ENCODE assay signal across 8 cellular contexts in the genomic region with DNA sequence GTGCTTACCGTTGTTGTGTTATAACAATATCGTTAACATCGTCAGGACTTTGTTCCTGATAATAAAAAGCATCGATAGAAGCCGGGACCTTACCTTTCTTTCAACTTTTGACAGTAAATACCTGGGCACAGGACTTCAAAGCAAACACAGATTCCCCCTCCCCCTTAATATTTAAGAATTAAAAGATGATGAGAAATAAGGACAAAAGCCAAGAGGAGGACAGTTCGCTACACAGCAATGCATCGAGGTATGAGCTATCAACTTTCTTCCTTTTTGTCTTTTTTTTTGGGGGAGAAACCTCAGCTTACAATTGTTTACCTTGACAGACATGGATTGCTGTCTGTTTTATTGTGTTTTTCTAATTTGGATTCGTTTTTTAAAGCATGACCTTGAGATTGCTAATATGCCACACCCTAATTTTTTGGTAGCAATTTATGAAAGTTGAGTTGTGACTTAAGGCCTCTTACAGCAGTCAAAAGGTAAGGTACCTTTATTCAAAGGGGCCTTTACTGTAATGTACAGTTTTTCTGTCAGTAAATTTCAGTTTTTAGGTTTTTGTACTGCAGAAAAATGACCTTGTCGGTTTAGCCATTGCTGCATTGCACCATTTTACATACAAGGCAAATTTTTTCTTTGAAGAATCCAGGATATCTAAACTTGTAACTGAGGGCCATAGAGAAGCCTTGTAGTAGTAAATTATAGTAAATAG. TPM values are rescaled to one million over a fixed set of nuclear protein-coding genes. Genes with fewer than 3 reads are reported as not detected.
A peak's percentile ranks its signal among the peaks of the same experiment; 100 is the strongest.
DNase-seq lines count a peak whose midpoint lies in the region; ATAC-seq and TF ChIP-seq lines count a peak whose summit lies in the region.

No MANE protein-coding gene starts in this region.

- peaks cover 58% of the 10 kb centered on the region for H3K4me1 Mint-ChIP-seq in activated naive CD8-positive, alpha-beta T cell (ENCODE audit: low read depth)

- DNase-seq in left ventricle myocardium inferior (no peak), left ventricle myocardium superior (no peak), kidney epithelial cell (ENCODE audit: low read depth) (no peak)
- no peak for DNase-seq in stimulated activated CD4-positive, alpha-beta T cell treated with anti-CD3 and anti-CD28 coated beads, Interleukin-4, amount 100 ng/mL, for 24 hours

- intact Hi-C loops in left ventricle myocardium inferior (cut with micrococcal nuclease) (loop anchor here (2.0 to 5.0 kb wide), 2 partner anchors 16 to 89 kb away; no protein-coding TSS in a partner anchor), left ventricle myocardium superior (cut with micrococcal nuclease) (no loop called here)

- ATAC-seq in left ventricle myocardium superior (no peak), HG03342 (IDR thresholded peaks at IDR 0.05; ENCODE audit: unreplicated experiment) (no peak), GM18861 (IDR thresholded peaks at IDR 0.05; ENCODE audit: unreplicated experiment) (no peak)

- peak overlapping the region; percentile 95 for H3K27ac ChIP-seq in left ventricle myocardium inferior (replicated peaks)
- H3K27ac ChIP-seq in temporal lobe (ENCODE audit: low read depth, low read length) = peak overlapping the region; percentile 92

- TF ChIP-seq CTCF in left ventricle myocardium inferior (IDR thresholded peaks at IDR 0.05; ENCODE audit: borderline replicate concordance) (no peak), kidney epithelial cell (IDR thresholded peaks at IDR 0.05; ENCODE audit: insufficient read depth, low read length, poor library complexity, severe bottlenecking) (no peak)

- H3K4me1 ChIP-seq in left ventricle myocardium inferior = peaks cover 89% of the 10 kb centered on the region

- H3K9me3 ChIP-seq in left ventricle myocardium inferior (replicated peaks) = no peaks in the 10 kb centered on the region

- H3K36me3 ChIP-seq in left ventricle myocardium inferior = peaks cover 21% of the 10 kb centered on the region
- no peaks in the 10 kb centered on the region for H3K36me3 ChIP-seq in kidney epithelial cell (ENCODE audit: control insufficient read depth, insufficient read depth, low read length)

- peaks cover 12% of the 10 kb centered on the region for H3K9me3 Mint-ChIP-seq in activated naive CD8-positive, alpha-beta T cell (ENCODE audit: low read depth)

- H3K4me3 Mint-ChIP-seq in activated naive CD8-positive, alpha-beta T cell = peak overlapping the region; percentile 99

- no peaks in the 10 kb centered on the region for H3K27me3 ChIP-seq in left ventricle myocardium inferior (ENCODE audit: low read depth)
- no peaks in the 10 kb centered on the region for H3K27me3 ChIP-seq in kidney epithelial cell (ENCODE audit: control insufficient read depth, insufficient read depth, low read length)

- no peaks in the 10 kb centered on the region for H3K27me3 Mint-ChIP-seq in activated naive CD8-positive, alpha-beta T cell

- H3K27ac Mint-ChIP-seq in activated naive CD8-positive, alpha-beta T cell = peak overlapping the region; percentile 99

- H3K4me3 ChIP-seq in left ventricle myocardium inferior (peak overlapping the region; percentile 74), kidney epithelial cell (ENCODE audit: low read depth, low read length) (peak overlapping the region; percentile 85)

- H3K36me3 Mint-ChIP-seq in activated naive CD8-positive, alpha-beta T cell = peaks cover 38% of the 10 kb centered on the region

RNA-seq across cellular contexts. Expression of a gene that starts 1.1 kb away (rescaled TPM):
- total RNA-seq in left ventricle myocardium inferior (41.3 TPM), left ventricle myocardium superior (57.2 TPM), kidney epithelial cell (54.2 and 54.3 TPM in 2 replicates), temporal lobe (93.4 TPM)
